In genomic region chr7:129906700-129907099, GRCh38 we compare ENCODE assay signal across 11 cellular contexts. TPM values are rescaled to one million over a fixed set of nuclear protein-coding genes. Genes with fewer than 3 reads are reported as not detected.
DNase-seq lines count a peak whose midpoint lies in the region; TF ChIP-seq lines count a peak whose summit lies in the region.
"Had no signal": no experiment of that assay in that cellular context is flagged by ENCODE, and none has a peak within 500 bp of the region (broad histone marks: within the 10 kb centered on the region; RNA-seq: fewer than 3 reads in every experiment).

No MANE protein-coding gene starts in this region.

- H3K36me3 ChIP-seq in adrenal gland (replicated peaks in 1 of 2) (peaks cover 0 to 6% of the 10 kb centered on the region in 2 donors), OCI-LY7 (ENCODE audit: insufficient read depth, low read length) (peaks cover 6% of the 10 kb centered on the region; the same call in 1 of the 2 replicates)

- POLR2A ChIA-PET in activated CD4-positive, alpha-beta T cell treated with anti-CD3 and anti-CD28 coated beads, Interleukin-2, amount 10 ng/mL, durations not matched to agents 7 days and 5 days (lab: Charles Lee), result no interaction called here
- POLR2A ChIA-PET in OCI-LY7 (lab: Charles Lee), result interaction anchor here (0.5 to 1.3 kb wide), 3 partner anchors 9 to 494 kb away, joined by 3 read pairs; no protein-coding TSS in a partner anchor

- TF ChIP-seq CTCF in adrenal gland (IDR thresholded peaks at IDR 0.05) (no peak), OCI-LY7 (conservative IDR thresholded peaks at IDR 0.05; ENCODE audit: low read length) (no peak)

- no peak overlapping the region for H3K4me3 Mint-ChIP-seq in activated CD4-positive, alpha-beta T cell treated with anti-CD3 and anti-CD28 coated beads, Interleukin-2, amount 10 ng/mL, durations not matched to agents 7 days and 5 days
- no peak overlapping the region for H3K4me3 Mint-ChIP-seq in stimulated activated naive CD8-positive, alpha-beta T cell treated with anti-CD3 and anti-CD28 coated beads, Interleukin-15, Interleukin-2, amounts not matched to agents 100 ng/mL and 50 ng/mL, for 24 hours

- H3K4me1 ChIP-seq in adrenal gland (replicated peaks in 1 of 2) (peaks cover 38 to 80% of the 10 kb centered on the region in 2 donors), OCI-LY7 (ENCODE audit: insufficient read depth, low read length, poor library complexity, severe bottlenecking) (peaks cover 10% of the 10 kb centered on the region)

- no peaks in the 10 kb centered on the region for H3K9me2 ChIP-seq in OCI-LY7 (ENCODE audit: insufficient read depth, low read length)

- H3K4me1 Mint-ChIP-seq in activated CD4-positive, alpha-beta T cell treated with anti-CD3 and anti-CD28 coated beads, Interleukin-2, amount 10 ng/mL, durations not matched to agents 7 days and 5 days, result peaks cover 34% of the 10 kb centered on the region
- peaks cover 66% of the 10 kb centered on the region for H3K4me1 Mint-ChIP-seq in stimulated activated naive CD8-positive, alpha-beta T cell treated with anti-CD3 and anti-CD28 coated beads, Interleukin-15, Interleukin-2, amounts not matched to agents 100 ng/mL and 50 ng/mL, for 24 hours (ENCODE audit: low read depth)

- no TSS peak for BruUV-seq in OCI-LY7 (replicated peaks; lab: Mats Ljungman, UMichigan)

- H3K4me3 ChIP-seq in adrenal gland, result no peak overlapping the region
- H3K4me3 ChIP-seq in OCI-LY7 (ENCODE audit: low read depth, low read length, poor library complexity, severe bottlenecking), result no peak overlapping the region

- peaks cover 30% of the 10 kb centered on the region for H4K20me1 ChIP-seq in OCI-LY7 (ENCODE audit: insufficient read depth, low read length)

- 41 to 54% (median 47%) methylated on average over 5 of the region's 5 CpGs for WGBS in adrenal gland, 4 donors

- no peak overlapping the region for H2AFZ ChIP-seq in OCI-LY7 (ENCODE audit: low read length)

- H3K79me2 ChIP-seq in OCI-LY7 (ENCODE audit: insufficient read depth, low read depth, low read length), result no peaks in the 10 kb centered on the region

- H3K9me3 ChIP-seq in adrenal gland (replicated peaks in 1 of 3), result no peaks in the 10 kb centered on the region
- no peaks in the 10 kb centered on the region for H3K9me3 ChIP-seq in OCI-LY7 (ENCODE audit: low read length)

- intact Hi-C loops in adrenal gland (cut with DNase I) (no loop called here), OCI-LY7 (cut with micrococcal nuclease; ENCODE audit: unreplicated experiment) (no loop called here)

- DNase-seq in activated CD4-positive, alpha-beta T cell treated with anti-CD3 and anti-CD28 coated beads, Interleukin-2, amount 10 ng/mL, durations not matched to agents 7 days and 5 days, result no peak
- DNase-seq in activated CD4-positive, alpha-beta T cell treated with anti-CD3 and anti-CD28 coated beads for 1 hour, result no peak
- DNase-seq in adrenal gland (no peak), kidney tubule cell (ENCODE audit: low spot score) (peak; percentile 78), OCI-LY7 (ENCODE audit: low spot score) (no peak), NCI-H524 treated with DMSO at 0.1 percent for 48 hours (lab: John Stamatoyannopoulos, UW) (no peak), NCI-H1417 treated with DMSO at 0.1 percent for 48 hours (lab: John Stamatoyannopoulos, UW) (no peak)
- DNase-seq: effector CD8-positive, alpha-beta T cell; IMR-90; NCI-H226 had no signal

- peak overlapping the region; percentile 58 for H3K27ac Mint-ChIP-seq in activated CD4-positive, alpha-beta T cell treated with anti-CD3 and anti-CD28 coated beads, Interleukin-2, amount 10 ng/mL, durations not matched to agents 7 days and 5 days
- H3K27ac Mint-ChIP-seq in stimulated activated naive CD8-positive, alpha-beta T cell treated with anti-CD3 and anti-CD28 coated beads, Interleukin-15, Interleukin-2, amounts not matched to agents 100 ng/mL and 50 ng/mL, for 24 hours, result peak overlapping the region; percentile 49

- CTCF ChIA-PET in activated CD4-positive, alpha-beta T cell treated with anti-CD3 and anti-CD28 coated beads, Interleukin-2, amount 10 ng/mL, durations not matched to agents 7 days and 5 days (lab: Charles Lee), result interaction anchor here (0.9 to 1.5 kb wide), 4 partner anchors 9 to 65 kb away, joined by 3 to 4 read pairs (median 3); no protein-coding TSS in a partner anchor
- CTCF ChIA-PET in OCI-LY7 (lab: Charles Lee; ENCODE audit: unreplicated experiment), result no interaction called here

- peak overlapping the region in 3 of 5 donors; percentile 38 to 66 (median 52) for H3K27ac ChIP-seq in adrenal gland
- H3K27ac ChIP-seq in OCI-LY7 (ENCODE audit: low read depth, low read length, poor library complexity, severe bottlenecking), result no peak overlapping the region

- H3K27me3 ChIP-seq in adrenal gland, result no peaks in the 10 kb centered on the region

- peaks cover 18% of the 10 kb centered on the region for H3K9me3 Mint-ChIP-seq in activated CD4-positive, alpha-beta T cell treated with anti-CD3 and anti-CD28 coated beads, Interleukin-2, amount 10 ng/mL, durations not matched to agents 7 days and 5 days
- H3K9me3 Mint-ChIP-seq in stimulated activated naive CD8-positive, alpha-beta T cell treated with anti-CD3 and anti-CD28 coated beads, Interleukin-15, Interleukin-2, amounts not matched to agents 100 ng/mL and 50 ng/mL, for 24 hours, result peaks cover 8% of the 10 kb centered on the region

- H3K27me3 Mint-ChIP-seq in activated CD4-positive, alpha-beta T cell treated with anti-CD3 and anti-CD28 coated beads, Interleukin-2, amount 10 ng/mL, durations not matched to agents 7 days and 5 days, result no peaks in the 10 kb centered on the region
- no peaks in the 10 kb centered on the region for H3K27me3 Mint-ChIP-seq in stimulated activated naive CD8-positive, alpha-beta T cell treated with anti-CD3 and anti-CD28 coated beads, Interleukin-15, Interleukin-2, amounts not matched to agents 100 ng/mL and 50 ng/mL, for 24 hours

- no peak overlapping the region for H3K4me2 ChIP-seq in OCI-LY7 (ENCODE audit: low read length)

- H3K36me3 Mint-ChIP-seq in activated CD4-positive, alpha-beta T cell treated with anti-CD3 and anti-CD28 coated beads, Interleukin-2, amount 10 ng/mL, durations not matched to agents 7 days and 5 days (ENCODE audit: low read depth), result peaks cover 60% of the 10 kb centered on the region
- peaks cover 20% of the 10 kb centered on the region for H3K36me3 Mint-ChIP-seq in stimulated activated naive CD8-positive, alpha-beta T cell treated with anti-CD3 and anti-CD28 coated beads, Interleukin-15, Interleukin-2, amounts not matched to agents 100 ng/mL and 50 ng/mL, for 24 hours (ENCODE audit: low read depth)

- TF ChIP-seq POLR2A in adrenal gland (IDR thresholded peaks at IDR 0.05), result no peak

RNA-seq across cellular contexts. Expression of gene UBE2H, which starts 46.1 kb away (rescaled TPM):
- 10 to 100 TPM; 34.9 to 40.3 TPM for total RNA-seq in activated CD4-positive, alpha-beta T cell treated with anti-CD3 and anti-CD28 coated beads, Interleukin-2, amount 10 ng/mL, durations not matched to agents 7 days and 5 days
- total RNA-seq in adrenal gland (100 to 1,000 TPM in 7 of 8 donors, 10 to 100 TPM in 1; 94.0 to 392 (median 187) TPM), OCI-LY7 (2022) (35.3 and 41.4 TPM in 2 replicates)
- polyA plus RNA-seq in adrenal gland, result 100 to 1,000 TPM in 1 of 3 donors, 10 to 100 TPM in 2; 48.3 to 140 (median 52.1) TPM
- total RNA-seq in OCI-LY7 (2014; rRNA removed; shearing (Covaris generic)), result 12.7 and 15.0 TPM in 2 replicates
